In the genomic region with DNA sequence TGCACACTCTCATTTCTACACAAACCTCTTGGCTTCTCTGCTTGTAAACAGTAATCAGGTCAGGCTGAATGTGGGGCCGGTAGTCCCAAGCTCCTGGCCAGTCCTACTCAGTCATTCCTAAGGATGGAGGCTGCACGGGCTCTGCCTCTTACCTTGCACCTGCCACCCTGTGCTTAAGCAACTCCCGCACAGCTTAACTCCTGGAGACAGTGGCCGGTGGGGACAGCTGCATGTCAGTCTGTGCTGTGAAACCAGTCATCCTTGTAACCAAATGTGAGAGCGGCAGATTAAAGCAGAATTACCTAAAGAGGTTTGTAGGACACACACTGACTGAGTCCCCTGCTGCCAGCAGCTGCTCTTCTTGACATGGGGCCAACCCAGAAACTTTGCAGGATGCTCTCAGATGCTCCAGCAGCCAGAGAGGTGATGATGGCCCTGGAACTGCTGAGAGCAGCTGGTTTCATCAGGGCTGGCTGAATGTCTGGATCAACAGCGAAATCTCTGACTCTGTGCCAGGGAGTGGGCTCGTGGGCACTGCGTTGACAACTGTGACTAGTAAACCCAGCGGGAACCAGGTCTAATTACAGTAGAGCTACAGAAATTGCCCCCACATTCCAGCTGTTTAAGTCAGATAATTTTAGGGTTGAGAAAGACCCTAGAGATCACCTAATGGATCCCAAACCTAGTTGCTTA, we compare ENCODE assay signal across 14 cellular contexts.
DNase-seq lines count a peak whose midpoint lies in the region; ATAC-seq lines count a peak whose summit lies in the region.
"Had no signal": no experiment of that assay in that cellular context is flagged by ENCODE, and none has a peak within 500 bp of the region (broad histone marks: within the 10 kb centered on the region; RNA-seq: fewer than 3 reads in every experiment).

No MANE protein-coding gene starts in this region.

- H4K20me1 ChIP-seq in Karpas-422 (ENCODE audit: insufficient read depth, low read depth, low read length): no peaks in the 10 kb centered on the region

- no peak overlapping the region for H3K4me2 ChIP-seq in Karpas-422 (ENCODE audit: low read depth, low read length, poor library complexity, severe bottlenecking)
- H3K4me2 ChIP-seq: A549 had no signal

- H3K4me3 ChIP-seq in Karpas-422 (ENCODE audit: low read length): no peak overlapping the region
- H3K4me3 ChIP-seq: A549, pancreas, thoracic aorta had no signal

- no peak overlapping the region for H3K27ac ChIP-seq in Karpas-422 (ENCODE audit: low read length)
- H3K27ac ChIP-seq: A549, pancreas, thoracic aorta had no signal

- ATAC-seq in GM21576 (IDR thresholded peaks at IDR 0.05; ENCODE audit: unreplicated experiment): no peak
- ATAC-seq: A549, pancreas had no signal

- H3K4me1 ChIP-seq in Karpas-422 (ENCODE audit: low read length): peaks cover 11% of the 10 kb centered on the region
- H3K4me1 ChIP-seq: A549, pancreas had no signal

- H2AFZ ChIP-seq in Karpas-422 (ENCODE audit: low read length): no peak overlapping the region

- H3K79me2 ChIP-seq in Karpas-422 (ENCODE audit: low read length): no peaks in the 10 kb centered on the region

- no peaks in the 10 kb centered on the region for H3K27me3 ChIP-seq in Karpas-422 (ENCODE audit: low read length)
- H3K27me3 ChIP-seq: pancreas had no signal

- no peaks in the 10 kb centered on the region for H3K36me3 ChIP-seq in Karpas-422 (ENCODE audit: insufficient read depth, low read length)
- H3K36me3 ChIP-seq: pancreas, thoracic aorta had no signal

- no peaks in the 10 kb centered on the region for H3K9me2 ChIP-seq in Karpas-422 (replicated peaks; ENCODE audit: insufficient read depth, low read length)

- H3K9me3 ChIP-seq in Karpas-422 (ENCODE audit: low read length): no peaks in the 10 kb centered on the region
- H3K9me3 ChIP-seq: A549, pancreas, thoracic aorta had no signal

- peak; percentile 72 for DNase-seq in COLO668 (lab: John Stamatoyannopoulos, UW; ENCODE audit: unreplicated experiment)
- DNase-seq in NCI-H1417 treated with DMSO at 0.1 percent for 48 hours (lab: John Stamatoyannopoulos, UW): peak; percentile 81
- DNase-seq in NCI-H446 (lab: John Stamatoyannopoulos, UW): peak; percentile 23 to 54
- peak; percentile 7 for DNase-seq in astrocyte of the hippocampus (ENCODE audit: low read depth, low spot score)
- DNase-seq in T-helper 1 cell: no peak
- no peak for DNase-seq in Karpas-422
- no peak for DNase-seq in UCSD-AML1 (lab: John Stamatoyannopoulos, UW; ENCODE audit: unreplicated experiment)
- DNase-seq: CD8-positive, alpha-beta memory T cell; midbrain; MV-4-11; pancreas had no signal

- no peak overlapping the region for H3K9ac ChIP-seq in Karpas-422 (ENCODE audit: low read length)

Comparison
In these comparisons a context has a peak if more than half of its experiments do, and no peak if none do; other contexts are left out.
1. DNase-seq: peak in COLO668 (single experiment), NCI-H1417 treated with DMSO at 0.1 percent for 48 hours (single experiment), NCI-H446 (2 of 2) and astrocyte of the hippocampus (single experiment); none in T-helper 1 cell (0 of 5), Karpas-422 (single experiment) and UCSD-AML1 (single experiment).